Comparison of ENCODE assay signal across 1 cellular context in genomic region chr7:105885386-105886111, GRCh38.
TF ChIP-seq lines count a peak whose summit lies in the region.

No MANE protein-coding gene starts in this region.

TF ChIP-seq in HepG2, 621 proteins besides CTCF, POLR2A, EP300 and RAD21:
- no peak for TF ChIP-seq GTF3A (CRISPR knock-in tag; conservative IDR thresholded peaks at IDR 0.05)
- no peak for TF ChIP-seq GPN1 (CRISPR knock-in tag; IDR thresholded peaks at IDR 0.05; ENCODE audit: borderline replicate concordance)
- TF ChIP-seq MBD4 (IDR thresholded peaks at IDR 0.05; ENCODE audit: borderline replicate concordance, low read length) = no peak
- TF ChIP-seq ZNF34 (CRISPR knock-in tag; IDR thresholded peaks at IDR 0.05; ENCODE audit: borderline replicate concordance) = no peak
- TF ChIP-seq AGO2 (optimal IDR thresholded peaks at IDR 0.05; ENCODE audit: low read depth, low read length) = no peak
- no peak for TF ChIP-seq ZNF350 (CRISPR knock-in tag; IDR thresholded peaks at IDR 0.05; ENCODE audit: borderline replicate concordance, low read depth)
- no peak for TF ChIP-seq ZNF598 (CRISPR knock-in tag; IDR thresholded peaks at IDR 0.05; ENCODE audit: borderline replicate concordance)
- TF ChIP-seq GLMP (CRISPR knock-in tag; IDR thresholded peaks at IDR 0.05; ENCODE audit: borderline replicate concordance) = no peak
